11 cellular contexts compared by ENCODE assay signal in genomic region chr17:40291311-40291710, GRCh38.
"Had no signal": no experiment of that assay in that cellular context is flagged by ENCODE, and none has a peak within 500 bp of the region (broad histone marks: within the 10 kb centered on the region; RNA-seq: fewer than 3 reads in every experiment).

No MANE protein-coding gene starts in this region.

- H3K4me1 ChIP-seq: uterus had no signal

- H3K36me3 ChIP-seq: esophagus muscularis mucosa, tibial artery, uterus had no signal

- H3K27me3 Mint-ChIP-seq: activated naive CD4-positive, alpha-beta T cell treated with anti-CD3 and anti-CD28 coated beads, Interleukin-2, amount 50 U/mL, for 24 hours; memory B cell had no signal

- H3K27me3 ChIP-seq: esophagus muscularis mucosa, tibial artery, uterus had no signal

- H3K4me3 Mint-ChIP-seq: immature natural killer cell, memory B cell had no signal

- H3K9me3 Mint-ChIP-seq: activated naive CD4-positive, alpha-beta T cell treated with anti-CD3 and anti-CD28 coated beads, Interleukin-2, amount 50 U/mL, for 24 hours; immature natural killer cell; memory B cell; neural crest cell had no signal

- H3K9ac ChIP-seq: parathyroid adenoma had no signal

- H3K9me3 ChIP-seq: esophagus muscularis mucosa, tibial artery, uterus had no signal

- H3K27ac Mint-ChIP-seq: immature natural killer cell, memory B cell had no signal

- H2AFZ ChIP-seq: parathyroid adenoma had no signal

- DNase-seq: activated CD4-positive, CD25-positive, alpha-beta regulatory T cell treated with anti-CD3 and anti-CD28 coated beads, Interleukin-2, amount 50 U/mL, for 72 hours; activated effector memory CD4-positive, alpha-beta T cell treated with Interleukin-2 at 50 U/mL for 16 hours; T-helper 9 cell had no signal

- H3K27ac ChIP-seq: parathyroid adenoma, tibial artery, uterus had no signal

- H3K4me3 ChIP-seq: esophagus muscularis mucosa, tibial artery, uterus had no signal

- H3K36me3 Mint-ChIP-seq: memory B cell had no signal
